ENCODE assay signal across 8 cellular contexts in the genomic region with DNA sequence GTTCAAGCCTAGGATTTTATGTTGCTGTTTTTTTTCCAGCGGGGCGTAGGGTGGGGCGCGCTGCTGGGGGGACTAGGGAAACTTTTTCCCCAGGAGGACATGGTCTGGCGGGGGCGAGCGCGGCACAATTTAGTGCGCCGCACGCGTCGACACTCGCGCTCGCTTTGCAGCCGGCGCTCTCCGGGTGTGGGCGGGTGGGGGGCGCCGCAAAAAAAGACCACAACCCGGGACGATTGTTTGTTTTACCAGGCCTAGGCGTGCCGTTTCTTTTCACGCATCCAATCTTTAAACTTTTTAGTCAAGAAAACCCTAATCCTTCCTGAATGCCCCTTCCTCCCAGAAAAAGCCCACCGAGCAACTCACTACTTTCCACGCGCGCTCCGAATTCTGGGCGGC. TPM values are rescaled to one million over a fixed set of nuclear protein-coding genes. Genes with fewer than 3 reads are reported as not detected.
DNase-seq lines count a peak whose midpoint lies in the region; ATAC-seq, FAIRE-seq and TF ChIP-seq lines count a peak whose summit lies in the region.

No MANE protein-coding gene starts in this region.

- peak overlapping the region; percentile 93 for H3K4me3 Mint-ChIP-seq in astrocyte (ENCODE audit: unreplicated experiment)

- H3K4me2 ChIP-seq in astrocyte (ENCODE audit: low read length), result peak overlapping the region; percentile 90

- peak overlapping the region; percentile 34 for H2AFZ ChIP-seq in astrocyte (ENCODE audit: low read depth, low read length)

- no peaks in the 10 kb centered on the region for H3K27me3 Mint-ChIP-seq in astrocyte (ENCODE audit: low read depth, unreplicated experiment)

- H3K79me2 ChIP-seq in astrocyte (ENCODE audit: insufficient read depth, low read length), result peaks cover 46% of the 10 kb centered on the region

- peak overlapping the region; percentile 100 for H3K27ac Mint-ChIP-seq in astrocyte (ENCODE audit: unreplicated experiment)

- peaks cover 17% of the 10 kb centered on the region for H3K4me1 Mint-ChIP-seq in astrocyte (ENCODE audit: low read depth, unreplicated experiment)

- H3K4me3 ChIP-seq in HUES6 (ENCODE audit: low read depth, low read length) (peak overlapping the region; percentile 96), astrocyte (ENCODE audit: insufficient read depth, low read depth, low read length) (peak overlapping the region; percentile 97), left lung (peak overlapping the region; percentile 59 to 78), stomach smooth muscle (ENCODE audit: low read length in 2 of 2) (peak overlapping the region; percentile 78 to 83)

- no peaks in the 10 kb centered on the region for H3K27me3 ChIP-seq in HUES6 (ENCODE audit: control insufficient read depth, insufficient read depth, low read length)
- H3K27me3 ChIP-seq in astrocyte (ENCODE audit: insufficient read depth, low read length), result no peaks in the 10 kb centered on the region
- no peaks in the 10 kb centered on the region for H3K27me3 ChIP-seq in left lung
- no peaks in the 10 kb centered on the region for H3K27me3 ChIP-seq in stomach smooth muscle (ENCODE audit: control insufficient read depth in 1 of 2, insufficient read depth in 2 of 2, low read length in 2 of 2)

- peaks cover 8% of the 10 kb centered on the region for H3K36me3 Mint-ChIP-seq in astrocyte (ENCODE audit: low read depth, unreplicated experiment)

- H3K9me3 Mint-ChIP-seq in astrocyte (ENCODE audit: unreplicated experiment), result peaks cover 2% of the 10 kb centered on the region

- peaks cover 39% of the 10 kb centered on the region for H4K20me1 ChIP-seq in astrocyte (ENCODE audit: insufficient read depth, low read length)

- H3K36me3 ChIP-seq in HUES6 (ENCODE audit: control insufficient read depth, insufficient read depth, low read length), result peaks cover 36% of the 10 kb centered on the region
- H3K36me3 ChIP-seq in astrocyte (ENCODE audit: insufficient read depth, low read length), result peaks cover 3% of the 10 kb centered on the region
- peaks cover 0 to 29% of the 10 kb centered on the region in 2 donors for H3K36me3 ChIP-seq in left lung
- H3K36me3 ChIP-seq in stomach smooth muscle (ENCODE audit: control insufficient read depth in 2 of 2, insufficient read depth in 2 of 2, low read length in 2 of 2), result peaks cover 29 to 35% of the 10 kb centered on the region in 2 donors

- no peak for FAIRE-seq in astrocyte (lab: Jason Lieb, UNC)

- H3K4me1 ChIP-seq in HUES6 (ENCODE audit: control insufficient read depth, insufficient read depth, low read length), result peaks cover 32% of the 10 kb centered on the region
- peaks cover 26% of the 10 kb centered on the region for H3K4me1 ChIP-seq in astrocyte (ENCODE audit: insufficient read depth, low read length)
- peaks cover 7 to 34% of the 10 kb centered on the region in 2 donors for H3K4me1 ChIP-seq in left lung
- peaks cover 25% of the 10 kb centered on the region for H3K4me1 ChIP-seq in stomach smooth muscle (ENCODE audit: control insufficient read depth, insufficient read depth, low read length)

- no peak for DNase-seq in astrocyte (ENCODE audit: low read depth)
- peak in 1 of 2 donors; percentile 83 for DNase-seq in left lung
- DNase-seq in OCI-M2 (lab: John Stamatoyannopoulos, UW; ENCODE audit: unreplicated experiment), result no peak
- no peak for DNase-seq in DMS 273 treated with DMSO at 0.1 percent for 48 hours (lab: John Stamatoyannopoulos, UW)

- TF ChIP-seq CTCF in 22Rv1 (IDR thresholded peaks at IDR 0.05), result no peak
- no peak for TF ChIP-seq CTCF in astrocyte (IDR thresholded peaks at IDR 0.05; ENCODE audit: insufficient read depth, low read depth, low read length)
- TF ChIP-seq CTCF in left lung (IDR thresholded peaks at IDR 0.05), result no peak

- peak overlapping the region; percentile 99 for H3K27ac ChIP-seq in 22Rv1
- H3K27ac ChIP-seq in HUES6 (ENCODE audit: low read depth, low read length), result peak overlapping the region; percentile 100
- peak overlapping the region; percentile 100 for H3K27ac ChIP-seq in astrocyte (ENCODE audit: low read depth, low read length)
- H3K27ac ChIP-seq in left lung, result peak overlapping the region; percentile 100
- peak overlapping the region; percentile 100 for H3K27ac ChIP-seq in stomach smooth muscle (ENCODE audit: low read length)

- intact Hi-C loops in left lung (cut with DNase I), result loop anchor here in 1 of 2 donors (10.0 kb wide), 1 partner anchor 399 kb away; no protein-coding TSS in a partner anchor

- peak overlapping the region; percentile 98 for H3K9ac ChIP-seq in HUES6 (ENCODE audit: low read length)
- H3K9ac ChIP-seq in astrocyte (ENCODE audit: low read length), result peak overlapping the region; percentile 99
- peak overlapping the region; percentile 96 to 100 for H3K9ac ChIP-seq in stomach smooth muscle (ENCODE audit: low read length in 2 of 2)

- ATAC-seq in left lung (peak; percentile 1), GM21529 (IDR thresholded peaks at IDR 0.05; ENCODE audit: unreplicated experiment) (no peak)

- peaks cover 3% of the 10 kb centered on the region; the same call in 1 of the 2 replicates for H3K9me3 ChIP-seq in HUES6 (ENCODE audit: control insufficient read depth, insufficient read depth, low read depth, low read length)
- no peaks in the 10 kb centered on the region for H3K9me3 ChIP-seq in astrocyte (ENCODE audit: insufficient read depth, low read depth, low read length)
- H3K9me3 ChIP-seq in left lung, result no peaks in the 10 kb centered on the region
- no peaks in the 10 kb centered on the region for H3K9me3 ChIP-seq in stomach smooth muscle (ENCODE audit: control insufficient read depth in 2 of 2, low read length in 2 of 2)

RNA-seq across cellular contexts. Expression of gene ZFP36L1, which starts 0.9 kb away (rescaled TPM):
- total RNA-seq in astrocyte (210 and 219 TPM in 2 replicates), left lung (100 to 1,000 TPM; 292 to 395 TPM)
